1 cellular context compared by ENCODE assay signal in the genomic region with DNA sequence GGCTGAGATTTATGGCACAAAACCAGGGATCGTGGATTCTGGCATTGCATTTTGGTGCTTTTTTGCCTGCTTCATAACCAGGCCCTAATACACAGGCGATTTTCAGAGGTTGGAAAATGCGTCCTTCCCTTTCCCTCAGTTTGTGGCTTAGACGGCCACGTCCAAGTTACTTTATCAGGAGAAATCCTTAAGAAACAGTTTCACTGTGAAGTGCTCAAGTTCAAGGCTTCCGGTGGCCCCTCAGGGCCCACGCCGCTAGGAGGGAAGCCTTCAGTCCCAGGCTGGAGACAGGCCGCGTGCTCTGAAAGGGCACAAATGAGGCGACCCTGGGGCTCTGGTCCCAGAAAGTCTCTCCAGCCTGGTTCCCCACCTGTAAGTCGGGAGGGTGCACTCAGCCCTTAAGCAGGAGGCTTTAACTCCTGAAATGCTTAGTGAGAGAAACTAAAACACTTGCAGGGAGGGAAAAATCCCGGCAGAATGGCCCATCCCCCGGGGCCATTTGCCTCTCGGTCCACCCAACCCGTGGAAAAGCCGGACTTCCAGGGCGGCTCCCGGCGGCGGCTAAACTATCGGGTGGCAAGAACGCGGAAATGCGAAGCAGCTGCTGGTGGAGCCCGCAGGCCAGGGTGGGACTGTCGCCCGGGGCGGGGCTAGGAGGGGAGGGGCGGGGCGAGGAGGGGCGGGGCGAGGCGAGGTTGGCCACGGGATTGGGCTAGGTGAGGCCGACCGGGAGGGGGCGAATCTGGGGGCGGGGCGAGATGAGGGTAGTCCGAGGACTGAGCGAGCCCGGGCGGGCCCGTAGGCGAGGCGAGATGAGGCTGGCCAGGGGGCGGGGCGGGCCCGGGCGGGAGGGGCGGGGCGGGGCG.
TF ChIP-seq lines count a peak whose summit lies in the region.

No MANE protein-coding gene starts in this region.

TF ChIP-seq in HepG2, 621 proteins besides CTCF, POLR2A, EP300 and RAD21 (continued from another document and continues in another):
- TF ChIP-seq PHF8 (CRISPR knock-in tag; IDR thresholded peaks at IDR 0.05) (peak; percentile 36; the same call in 1 of the 2 replicates), ZNF883 (CRISPR knock-in tag; IDR thresholded peaks at IDR 0.05; ENCODE audit: not compliant biosample characterization) (no peak), MTF2 (CRISPR knock-in tag; IDR thresholded peaks at IDR 0.05; ENCODE audit: borderline replicate concordance) (no peak), KDM2A (CRISPR knock-in tag; IDR thresholded peaks at IDR 0.05; ENCODE audit: borderline replicate concordance, low read depth) (0 out of 2 replicates have a peak, but pooled peaks have one; percentile 18), PCBP2 (optimal IDR thresholded peaks at IDR 0.05; ENCODE audit: low read depth, low read length, poor library complexity, severe bottlenecking) (no peak), ZBTB3 (CRISPR knock-in tag; IDR thresholded peaks at IDR 0.05; ENCODE audit: borderline replicate concordance, low read depth) (no peak), ZNF546 (CRISPR knock-in tag; conservative IDR thresholded peaks at IDR 0.05) (no peak), ZNF256 (CRISPR knock-in tag; conservative IDR thresholded peaks at IDR 0.05) (no peak), ZNF614 (CRISPR knock-in tag; IDR thresholded peaks at IDR 0.05; ENCODE audit: borderline replicate concordance) (no peak), ATF7 (IDR thresholded peaks at IDR 0.05) (no peak), ATF7 (CRISPR knock-in tag; IDR thresholded peaks at IDR 0.05) (no peak), PLRG1 (conservative IDR thresholded peaks at IDR 0.05) (no peak), CBX1 (IDR thresholded peaks at IDR 0.05; ENCODE audit: low read depth) (no peak), SNAPC2 (CRISPR knock-in tag; IDR thresholded peaks at IDR 0.05) (0 out of 2 replicates have a peak, but pooled peaks have one; percentile 41), ELF4 (CRISPR knock-in tag; IDR thresholded peaks at IDR 0.05; ENCODE audit: borderline replicate concordance) (peak; percentile 82), ZNF33B (CRISPR knock-in tag; IDR thresholded peaks at IDR 0.05) (no peak), TP53 (CRISPR knock-in tag; conservative IDR thresholded peaks at IDR 0.05) (no peak), AGO2 (optimal IDR thresholded peaks at IDR 0.05; ENCODE audit: low read depth, low read length) (no peak), SP2 (CRISPR knock-in tag; IDR thresholded peaks at IDR 0.05) (no peak), XRCC5 (optimal IDR thresholded peaks at IDR 0.05; ENCODE audit: low read length) (peak; percentile 17), ZNF331 (CRISPR knock-in tag; IDR thresholded peaks at IDR 0.05) (no peak), REL (CRISPR knock-in tag; conservative IDR thresholded peaks at IDR 0.05) (no peak), ZNF260 (CRISPR knock-in tag; IDR thresholded peaks at IDR 0.05; ENCODE audit: borderline replicate concordance, low read depth) (no peak)
- TF ChIP-seq, protein P1, sequence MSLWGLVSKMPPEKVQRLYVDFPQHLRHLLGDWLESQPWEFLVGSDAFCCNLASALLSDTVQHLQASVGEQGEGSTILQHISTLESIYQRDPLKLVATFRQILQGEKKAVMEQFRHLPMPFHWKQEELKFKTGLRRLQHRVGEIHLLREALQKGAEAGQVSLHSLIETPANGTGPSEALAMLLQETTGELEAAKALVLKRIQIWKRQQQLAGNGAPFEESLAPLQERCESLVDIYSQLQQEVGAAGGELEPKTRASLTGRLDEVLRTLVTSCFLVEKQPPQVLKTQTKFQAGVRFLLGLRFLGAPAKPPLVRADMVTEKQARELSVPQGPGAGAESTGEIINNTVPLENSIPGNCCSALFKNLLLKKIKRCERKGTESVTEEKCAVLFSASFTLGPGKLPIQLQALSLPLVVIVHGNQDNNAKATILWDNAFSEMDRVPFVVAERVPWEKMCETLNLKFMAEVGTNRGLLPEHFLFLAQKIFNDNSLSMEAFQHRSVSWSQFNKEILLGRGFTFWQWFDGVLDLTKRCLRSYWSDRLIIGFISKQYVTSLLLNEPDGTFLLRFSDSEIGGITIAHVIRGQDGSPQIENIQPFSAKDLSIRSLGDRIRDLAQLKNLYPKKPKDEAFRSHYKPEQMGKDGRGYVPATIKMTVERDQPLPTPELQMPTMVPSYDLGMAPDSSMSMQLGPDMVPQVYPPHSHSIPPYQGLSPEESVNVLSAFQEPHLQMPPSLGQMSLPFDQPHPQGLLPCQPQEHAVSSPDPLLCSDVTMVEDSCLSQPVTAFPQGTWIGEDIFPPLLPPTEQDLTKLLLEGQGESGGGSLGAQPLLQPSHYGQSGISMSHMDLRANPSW (CRISPR knock-in tag; IDR thresholded peaks at IDR 0.05; ENCODE audit: borderline replicate concordance): no peak; the same call in 1 of the 2 replicates
- TF ChIP-seq, protein P2, sequence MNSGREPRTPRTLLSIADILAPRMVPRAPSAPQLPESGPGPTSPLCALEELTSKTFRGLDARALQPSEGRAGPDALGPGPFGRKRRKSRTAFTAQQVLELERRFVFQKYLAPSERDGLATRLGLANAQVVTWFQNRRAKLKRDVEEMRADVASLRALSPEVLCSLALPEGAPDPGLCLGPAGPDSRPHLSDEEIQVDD (CRISPR knock-in tag; IDR thresholded peaks at IDR 0.05; ENCODE audit: borderline replicate concordance): no peak
- TF ChIP-seq, protein P3, sequence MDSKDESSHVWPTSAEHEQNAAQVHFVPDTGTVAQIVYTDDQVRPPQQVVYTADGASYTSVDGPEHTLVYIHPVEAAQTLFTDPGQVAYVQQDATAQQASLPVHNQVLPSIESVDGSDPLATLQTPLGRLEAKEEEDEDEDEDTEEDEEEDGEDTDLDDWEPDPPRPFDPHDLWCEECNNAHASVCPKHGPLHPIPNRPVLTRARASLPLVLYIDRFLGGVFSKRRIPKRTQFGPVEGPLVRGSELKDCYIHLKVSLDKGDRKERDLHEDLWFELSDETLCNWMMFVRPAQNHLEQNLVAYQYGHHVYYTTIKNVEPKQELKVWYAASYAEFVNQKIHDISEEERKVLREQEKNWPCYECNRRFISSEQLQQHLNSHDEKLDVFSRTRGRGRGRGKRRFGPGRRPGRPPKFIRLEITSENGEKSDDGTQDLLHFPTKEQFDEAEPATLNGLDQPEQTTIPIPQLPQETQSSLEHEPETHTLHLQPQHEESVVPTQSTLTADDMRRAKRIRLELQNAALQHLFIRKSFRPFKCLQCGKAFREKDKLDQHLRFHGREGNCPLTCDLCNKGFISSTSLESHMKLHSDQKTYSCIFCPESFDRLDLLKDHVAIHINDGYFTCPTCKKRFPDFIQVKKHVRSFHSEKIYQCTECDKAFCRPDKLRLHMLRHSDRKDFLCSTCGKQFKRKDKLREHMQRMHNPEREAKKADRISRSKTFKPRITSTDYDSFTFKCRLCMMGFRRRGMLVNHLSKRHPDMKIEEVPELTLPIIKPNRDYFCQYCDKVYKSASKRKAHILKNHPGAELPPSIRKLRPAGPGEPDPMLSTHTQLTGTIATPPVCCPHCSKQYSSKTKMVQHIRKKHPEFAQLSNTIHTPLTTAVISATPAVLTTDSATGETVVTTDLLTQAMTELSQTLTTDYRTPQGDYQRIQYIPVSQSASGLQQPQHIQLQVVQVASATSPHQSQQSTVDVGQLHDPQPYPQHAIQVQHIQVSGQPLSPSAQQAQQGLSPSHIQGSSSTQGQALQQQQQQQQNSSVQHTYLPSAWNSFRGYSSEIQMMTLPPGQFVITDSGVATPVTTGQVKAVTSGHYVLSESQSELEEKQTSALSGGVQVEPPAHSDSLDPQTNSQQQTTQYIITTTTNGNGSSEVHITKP (CRISPR knock-in tag; IDR thresholded peaks at IDR 0.05; ENCODE audit: low read depth): no peak
- TF ChIP-seq, protein P4, sequence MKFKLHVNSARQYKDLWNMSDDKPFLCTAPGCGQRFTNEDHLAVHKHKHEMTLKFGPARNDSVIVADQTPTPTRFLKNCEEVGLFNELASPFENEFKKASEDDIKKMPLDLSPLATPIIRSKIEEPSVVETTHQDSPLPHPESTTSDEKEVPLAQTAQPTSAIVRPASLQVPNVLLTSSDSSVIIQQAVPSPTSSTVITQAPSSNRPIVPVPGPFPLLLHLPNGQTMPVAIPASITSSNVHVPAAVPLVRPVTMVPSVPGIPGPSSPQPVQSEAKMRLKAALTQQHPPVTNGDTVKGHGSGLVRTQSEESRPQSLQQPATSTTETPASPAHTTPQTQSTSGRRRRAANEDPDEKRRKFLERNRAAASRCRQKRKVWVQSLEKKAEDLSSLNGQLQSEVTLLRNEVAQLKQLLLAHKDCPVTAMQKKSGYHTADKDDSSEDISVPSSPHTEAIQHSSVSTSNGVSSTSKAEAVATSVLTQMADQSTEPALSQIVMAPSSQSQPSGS (CRISPR knock-in tag; IDR thresholded peaks at IDR 0.05): no peak
- TF ChIP-seq, protein P5, sequence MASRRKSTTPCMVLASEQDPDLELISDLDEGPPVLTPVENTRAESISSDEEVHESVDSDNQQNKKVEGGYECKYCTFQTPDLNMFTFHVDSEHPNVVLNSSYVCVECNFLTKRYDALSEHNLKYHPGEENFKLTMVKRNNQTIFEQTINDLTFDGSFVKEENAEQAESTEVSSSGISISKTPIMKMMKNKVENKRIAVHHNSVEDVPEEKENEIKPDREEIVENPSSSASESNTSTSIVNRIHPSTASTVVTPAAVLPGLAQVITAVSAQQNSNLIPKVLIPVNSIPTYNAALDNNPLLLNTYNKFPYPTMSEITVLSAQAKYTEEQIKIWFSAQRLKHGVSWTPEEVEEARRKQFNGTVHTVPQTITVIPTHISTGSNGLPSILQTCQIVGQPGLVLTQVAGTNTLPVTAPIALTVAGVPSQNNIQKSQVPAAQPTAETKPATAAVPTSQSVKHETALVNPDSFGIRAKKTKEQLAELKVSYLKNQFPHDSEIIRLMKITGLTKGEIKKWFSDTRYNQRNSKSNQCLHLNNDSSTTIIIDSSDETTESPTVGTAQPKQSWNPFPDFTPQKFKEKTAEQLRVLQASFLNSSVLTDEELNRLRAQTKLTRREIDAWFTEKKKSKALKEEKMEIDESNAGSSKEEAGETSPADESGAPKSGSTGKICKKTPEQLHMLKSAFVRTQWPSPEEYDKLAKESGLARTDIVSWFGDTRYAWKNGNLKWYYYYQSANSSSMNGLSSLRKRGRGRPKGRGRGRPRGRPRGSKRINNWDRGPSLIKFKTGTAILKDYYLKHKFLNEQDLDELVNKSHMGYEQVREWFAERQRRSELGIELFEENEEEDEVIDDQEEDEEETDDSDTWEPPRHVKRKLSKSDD (CRISPR knock-in tag; IDR thresholded peaks at IDR 0.05; ENCODE audit: low read depth): no peak
- TF ChIP-seq, protein P6, sequence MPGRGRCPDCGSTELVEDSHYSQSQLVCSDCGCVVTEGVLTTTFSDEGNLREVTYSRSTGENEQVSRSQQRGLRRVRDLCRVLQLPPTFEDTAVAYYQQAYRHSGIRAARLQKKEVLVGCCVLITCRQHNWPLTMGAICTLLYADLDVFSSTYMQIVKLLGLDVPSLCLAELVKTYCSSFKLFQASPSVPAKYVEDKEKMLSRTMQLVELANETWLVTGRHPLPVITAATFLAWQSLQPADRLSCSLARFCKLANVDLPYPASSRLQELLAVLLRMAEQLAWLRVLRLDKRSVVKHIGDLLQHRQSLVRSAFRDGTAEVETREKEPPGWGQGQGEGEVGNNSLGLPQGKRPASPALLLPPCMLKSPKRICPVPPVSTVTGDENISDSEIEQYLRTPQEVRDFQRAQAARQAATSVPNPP (CRISPR knock-in tag; IDR thresholded peaks at IDR 0.05): no peak
- TF ChIP-seq, protein P7, sequence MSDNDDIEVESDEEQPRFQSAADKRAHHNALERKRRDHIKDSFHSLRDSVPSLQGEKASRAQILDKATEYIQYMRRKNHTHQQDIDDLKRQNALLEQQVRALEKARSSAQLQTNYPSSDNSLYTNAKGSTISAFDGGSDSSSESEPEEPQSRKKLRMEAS (IDR thresholded peaks at IDR 0.05): peak; percentile 32; the same call in 1 of the 2 replicates
- TF ChIP-seq, protein P8, sequence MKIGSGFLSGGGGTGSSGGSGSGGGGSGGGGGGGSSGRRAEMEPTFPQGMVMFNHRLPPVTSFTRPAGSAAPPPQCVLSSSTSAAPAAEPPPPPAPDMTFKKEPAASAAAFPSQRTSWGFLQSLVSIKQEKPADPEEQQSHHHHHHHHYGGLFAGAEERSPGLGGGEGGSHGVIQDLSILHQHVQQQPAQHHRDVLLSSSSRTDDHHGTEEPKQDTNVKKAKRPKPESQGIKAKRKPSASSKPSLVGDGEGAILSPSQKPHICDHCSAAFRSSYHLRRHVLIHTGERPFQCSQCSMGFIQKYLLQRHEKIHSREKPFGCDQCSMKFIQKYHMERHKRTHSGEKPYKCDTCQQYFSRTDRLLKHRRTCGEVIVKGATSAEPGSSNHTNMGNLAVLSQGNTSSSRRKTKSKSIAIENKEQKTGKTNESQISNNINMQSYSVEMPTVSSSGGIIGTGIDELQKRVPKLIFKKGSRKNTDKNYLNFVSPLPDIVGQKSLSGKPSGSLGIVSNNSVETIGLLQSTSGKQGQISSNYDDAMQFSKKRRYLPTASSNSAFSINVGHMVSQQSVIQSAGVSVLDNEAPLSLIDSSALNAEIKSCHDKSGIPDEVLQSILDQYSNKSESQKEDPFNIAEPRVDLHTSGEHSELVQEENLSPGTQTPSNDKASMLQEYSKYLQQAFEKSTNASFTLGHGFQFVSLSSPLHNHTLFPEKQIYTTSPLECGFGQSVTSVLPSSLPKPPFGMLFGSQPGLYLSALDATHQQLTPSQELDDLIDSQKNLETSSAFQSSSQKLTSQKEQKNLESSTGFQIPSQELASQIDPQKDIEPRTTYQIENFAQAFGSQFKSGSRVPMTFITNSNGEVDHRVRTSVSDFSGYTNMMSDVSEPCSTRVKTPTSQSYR (CRISPR knock-in tag; IDR thresholded peaks at IDR 0.05; ENCODE audit: borderline replicate concordance): no peak
- TF ChIP-seq, protein P9, sequence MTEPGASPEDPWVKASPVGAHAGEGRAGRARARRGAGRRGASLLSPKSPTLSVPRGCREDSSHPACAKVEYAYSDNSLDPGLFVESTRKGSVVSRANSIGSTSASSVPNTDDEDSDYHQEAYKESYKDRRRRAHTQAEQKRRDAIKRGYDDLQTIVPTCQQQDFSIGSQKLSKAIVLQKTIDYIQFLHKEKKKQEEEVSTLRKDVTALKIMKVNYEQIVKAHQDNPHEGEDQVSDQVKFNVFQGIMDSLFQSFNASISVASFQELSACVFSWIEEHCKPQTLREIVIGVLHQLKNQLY (CRISPR knock-in tag; IDR thresholded peaks at IDR 0.05): no peak
- TF ChIP-seq, protein P10, sequence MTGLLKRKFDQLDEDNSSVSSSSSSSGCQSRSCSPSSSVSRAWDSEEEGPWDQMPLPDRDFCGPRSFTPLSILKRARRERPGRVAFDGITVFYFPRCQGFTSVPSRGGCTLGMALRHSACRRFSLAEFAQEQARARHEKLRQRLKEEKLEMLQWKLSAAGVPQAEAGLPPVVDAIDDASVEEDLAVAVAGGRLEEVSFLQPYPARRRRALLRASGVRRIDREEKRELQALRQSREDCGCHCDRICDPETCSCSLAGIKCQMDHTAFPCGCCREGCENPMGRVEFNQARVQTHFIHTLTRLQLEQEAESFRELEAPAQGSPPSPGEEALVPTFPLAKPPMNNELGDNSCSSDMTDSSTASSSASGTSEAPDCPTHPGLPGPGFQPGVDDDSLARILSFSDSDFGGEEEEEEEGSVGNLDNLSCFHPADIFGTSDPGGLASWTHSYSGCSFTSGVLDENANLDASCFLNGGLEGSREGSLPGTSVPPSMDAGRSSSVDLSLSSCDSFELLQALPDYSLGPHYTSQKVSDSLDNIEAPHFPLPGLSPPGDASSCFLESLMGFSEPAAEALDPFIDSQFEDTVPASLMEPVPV (CRISPR knock-in tag; IDR thresholded peaks at IDR 0.05): no peak
- TF ChIP-seq, protein P11, sequence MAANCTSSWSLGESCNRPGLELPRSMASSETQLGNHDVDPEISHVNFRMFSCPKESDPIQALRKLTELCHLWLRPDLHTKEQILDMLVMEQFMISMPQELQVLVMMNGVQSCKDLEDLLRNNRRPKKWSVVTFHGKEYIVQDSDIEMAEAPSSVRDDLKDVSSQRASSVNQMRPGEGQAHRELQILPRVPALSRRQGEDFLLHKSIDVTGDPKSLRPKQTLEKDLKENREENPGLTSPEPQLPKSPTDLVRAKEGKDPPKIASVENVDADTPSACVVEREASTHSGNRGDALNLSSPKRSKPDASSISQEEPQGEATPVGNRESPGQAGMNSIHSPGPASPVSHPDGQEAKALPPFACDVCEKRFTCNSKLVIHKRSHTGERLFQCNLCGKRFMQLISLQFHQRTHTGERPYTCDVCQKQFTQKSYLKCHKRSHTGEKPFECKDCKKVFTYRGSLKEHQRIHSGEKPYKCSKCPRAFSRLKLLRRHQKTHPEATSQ (CRISPR knock-in tag; IDR thresholded peaks at IDR 0.05; ENCODE audit: borderline replicate concordance): no peak
